ENCODE assay signal across 1 cellular context in genomic region chr1:112337028-112337531, GRCh38.
A peak's percentile ranks its signal among the peaks of the same experiment; 100 is the strongest.
TF ChIP-seq lines count a peak whose summit lies in the region.

No MANE protein-coding gene starts in this region.

TF ChIP-seq in K562, 482 proteins besides CTCF, POLR2A, EP300 and RAD21 (continued from another document and continues in another):
- TF ChIP-seq CTCFL (IDR thresholded peaks at IDR 0.05; ENCODE audit: borderline replicate concordance, insufficient read depth, low read depth, low read length, poor library complexity, severe bottlenecking) (peak; percentile 76), HNRNPLL (IDR thresholded peaks at IDR 0.05; ENCODE audit: low read depth, low read length, poor library complexity, severe bottlenecking) (no peak), MAZ (CRISPR knock-in tag; conservative IDR thresholded peaks at IDR 0.05 in 1 of 2, IDR thresholded peaks at IDR 0.05 in 1 of 2) (peak; percentile 39 to 59; a peak in 3 of 4 replicates), PTRF (tag; IDR thresholded peaks at IDR 0.05) (no peak), MECOM (CRISPR knock-in tag; IDR thresholded peaks at IDR 0.05) (no peak), FOXA1 (IDR thresholded peaks at IDR 0.05; ENCODE audit: borderline replicate concordance) (no peak), ZEB2 (IDR thresholded peaks at IDR 0.05) (no peak), CUX1 (CRISPR knock-in tag; IDR thresholded peaks at IDR 0.05) (no peak), L3MBTL2 (IDR thresholded peaks at IDR 0.05) (peak; percentile 23; the same call in 1 of the 2 replicates), NKRF (IDR thresholded peaks at IDR 0.05; ENCODE audit: borderline replicate concordance) (no peak), HSF4 (CRISPR knock-in tag; IDR thresholded peaks at IDR 0.05; ENCODE audit: borderline replicate concordance) (no peak), MTA3 (IDR thresholded peaks at IDR 0.05; ENCODE audit: borderline replicate concordance) (no peak; the same call in 1 of the 2 replicates), ETV1 (tag; conservative IDR thresholded peaks at IDR 0.05; ENCODE audit: low read depth) (peak; percentile 57), RUNX1 (IDR thresholded peaks at IDR 0.05; ENCODE audit: low read depth) (no peak), CHD2 (IDR thresholded peaks at IDR 0.05; ENCODE audit: low read depth, low read length) (no peak), CC2D1A (IDR thresholded peaks at IDR 0.05) (peak; percentile 66; the same call in 1 of the 2 replicates), CREBBP (IDR thresholded peaks at IDR 0.05; ENCODE audit: low read depth, low read length) (no peak), FOXK1 (CRISPR knock-in tag; IDR thresholded peaks at IDR 0.05; ENCODE audit: borderline replicate concordance) (no peak), PPARD (CRISPR knock-in tag; IDR thresholded peaks at IDR 0.05) (no peak), ZBTB8A (IDR thresholded peaks at IDR 0.05; ENCODE audit: partially characterized antibody) (no peak), POLR2AphosphoS2 (IDR thresholded peaks at IDR 0.05; ENCODE audit: low read length) (no peak), ATF1 (CRISPR knock-in tag; IDR thresholded peaks at IDR 0.05) (no peak), ATF1 (tag; IDR thresholded peaks at IDR 0.05) (0 out of 2 replicates have a peak, but pooled peaks have one; percentile 11), ARNT (IDR thresholded peaks at IDR 0.05) (no peak), SMC3 (conservative IDR thresholded peaks at IDR 0.05; ENCODE audit: insufficient read depth, low read depth, low read length) (peak; percentile 64), SREBF2 (CRISPR knock-in tag; IDR thresholded peaks at IDR 0.05) (no peak), RHOXF2B (CRISPR knock-in tag; conservative IDR thresholded peaks at IDR 0.05) (no peak), PHF20 (IDR thresholded peaks at IDR 0.05; ENCODE audit: partially characterized antibody) (no peak), ZNF79 (CRISPR knock-in tag; IDR thresholded peaks at IDR 0.05; ENCODE audit: low read depth) (no peak), PYGO2 (tag; IDR thresholded peaks at IDR 0.05) (no peak), NFIX (CRISPR knock-in tag; IDR thresholded peaks at IDR 0.05; ENCODE audit: low read depth) (no peak), HNRNPL (IDR thresholded peaks at IDR 0.05; ENCODE audit: low read depth, low read length) (no peak)
- TF ChIP-seq, protein P1, sequence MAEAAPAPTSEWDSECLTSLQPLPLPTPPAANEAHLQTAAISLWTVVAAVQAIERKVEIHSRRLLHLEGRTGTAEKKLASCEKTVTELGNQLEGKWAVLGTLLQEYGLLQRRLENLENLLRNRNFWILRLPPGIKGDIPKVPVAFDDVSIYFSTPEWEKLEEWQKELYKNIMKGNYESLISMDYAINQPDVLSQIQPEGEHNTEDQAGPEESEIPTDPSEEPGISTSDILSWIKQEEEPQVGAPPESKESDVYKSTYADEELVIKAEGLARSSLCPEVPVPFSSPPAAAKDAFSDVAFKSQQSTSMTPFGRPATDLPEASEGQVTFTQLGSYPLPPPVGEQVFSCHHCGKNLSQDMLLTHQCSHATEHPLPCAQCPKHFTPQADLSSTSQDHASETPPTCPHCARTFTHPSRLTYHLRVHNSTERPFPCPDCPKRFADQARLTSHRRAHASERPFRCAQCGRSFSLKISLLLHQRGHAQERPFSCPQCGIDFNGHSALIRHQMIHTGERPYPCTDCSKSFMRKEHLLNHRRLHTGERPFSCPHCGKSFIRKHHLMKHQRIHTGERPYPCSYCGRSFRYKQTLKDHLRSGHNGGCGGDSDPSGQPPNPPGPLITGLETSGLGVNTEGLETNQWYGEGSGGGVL (CRISPR knock-in tag; IDR thresholded peaks at IDR 0.05): no peak
- TF ChIP-seq, protein P2, sequence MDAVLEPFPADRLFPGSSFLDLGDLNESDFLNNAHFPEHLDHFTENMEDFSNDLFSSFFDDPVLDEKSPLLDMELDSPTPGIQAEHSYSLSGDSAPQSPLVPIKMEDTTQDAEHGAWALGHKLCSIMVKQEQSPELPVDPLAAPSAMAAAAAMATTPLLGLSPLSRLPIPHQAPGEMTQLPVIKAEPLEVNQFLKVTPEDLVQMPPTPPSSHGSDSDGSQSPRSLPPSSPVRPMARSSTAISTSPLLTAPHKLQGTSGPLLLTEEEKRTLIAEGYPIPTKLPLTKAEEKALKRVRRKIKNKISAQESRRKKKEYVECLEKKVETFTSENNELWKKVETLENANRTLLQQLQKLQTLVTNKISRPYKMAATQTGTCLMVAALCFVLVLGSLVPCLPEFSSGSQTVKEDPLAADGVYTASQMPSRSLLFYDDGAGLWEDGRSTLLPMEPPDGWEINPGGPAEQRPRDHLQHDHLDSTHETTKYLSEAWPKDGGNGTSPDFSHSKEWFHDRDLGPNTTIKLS (IDR thresholded peaks at IDR 0.05; ENCODE audit: borderline replicate concordance, low read depth): peak; percentile 41; the same call in 1 of the 2 replicates
- TF ChIP-seq, protein P3, sequence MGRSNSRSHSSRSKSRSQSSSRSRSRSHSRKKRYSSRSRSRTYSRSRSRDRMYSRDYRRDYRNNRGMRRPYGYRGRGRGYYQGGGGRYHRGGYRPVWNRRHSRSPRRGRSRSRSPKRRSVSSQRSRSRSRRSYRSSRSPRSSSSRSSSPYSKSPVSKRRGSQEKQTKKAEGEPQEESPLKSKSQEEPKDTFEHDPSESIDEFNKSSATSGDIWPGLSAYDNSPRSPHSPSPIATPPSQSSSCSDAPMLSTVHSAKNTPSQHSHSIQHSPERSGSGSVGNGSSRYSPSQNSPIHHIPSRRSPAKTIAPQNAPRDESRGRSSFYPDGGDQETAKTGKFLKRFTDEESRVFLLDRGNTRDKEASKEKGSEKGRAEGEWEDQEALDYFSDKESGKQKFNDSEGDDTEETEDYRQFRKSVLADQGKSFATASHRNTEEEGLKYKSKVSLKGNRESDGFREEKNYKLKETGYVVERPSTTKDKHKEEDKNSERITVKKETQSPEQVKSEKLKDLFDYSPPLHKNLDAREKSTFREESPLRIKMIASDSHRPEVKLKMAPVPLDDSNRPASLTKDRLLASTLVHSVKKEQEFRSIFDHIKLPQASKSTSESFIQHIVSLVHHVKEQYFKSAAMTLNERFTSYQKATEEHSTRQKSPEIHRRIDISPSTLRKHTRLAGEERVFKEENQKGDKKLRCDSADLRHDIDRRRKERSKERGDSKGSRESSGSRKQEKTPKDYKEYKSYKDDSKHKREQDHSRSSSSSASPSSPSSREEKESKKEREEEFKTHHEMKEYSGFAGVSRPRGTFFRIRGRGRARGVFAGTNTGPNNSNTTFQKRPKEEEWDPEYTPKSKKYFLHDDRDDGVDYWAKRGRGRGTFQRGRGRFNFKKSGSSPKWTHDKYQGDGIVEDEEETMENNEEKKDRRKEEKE (IDR thresholded peaks at IDR 0.05; ENCODE audit: borderline replicate concordance in 1 of 2, control insufficient read depth in 1 of 2, low read depth in 2 of 2, low read length in 1 of 2): no peak
- TF ChIP-seq, protein P4, sequence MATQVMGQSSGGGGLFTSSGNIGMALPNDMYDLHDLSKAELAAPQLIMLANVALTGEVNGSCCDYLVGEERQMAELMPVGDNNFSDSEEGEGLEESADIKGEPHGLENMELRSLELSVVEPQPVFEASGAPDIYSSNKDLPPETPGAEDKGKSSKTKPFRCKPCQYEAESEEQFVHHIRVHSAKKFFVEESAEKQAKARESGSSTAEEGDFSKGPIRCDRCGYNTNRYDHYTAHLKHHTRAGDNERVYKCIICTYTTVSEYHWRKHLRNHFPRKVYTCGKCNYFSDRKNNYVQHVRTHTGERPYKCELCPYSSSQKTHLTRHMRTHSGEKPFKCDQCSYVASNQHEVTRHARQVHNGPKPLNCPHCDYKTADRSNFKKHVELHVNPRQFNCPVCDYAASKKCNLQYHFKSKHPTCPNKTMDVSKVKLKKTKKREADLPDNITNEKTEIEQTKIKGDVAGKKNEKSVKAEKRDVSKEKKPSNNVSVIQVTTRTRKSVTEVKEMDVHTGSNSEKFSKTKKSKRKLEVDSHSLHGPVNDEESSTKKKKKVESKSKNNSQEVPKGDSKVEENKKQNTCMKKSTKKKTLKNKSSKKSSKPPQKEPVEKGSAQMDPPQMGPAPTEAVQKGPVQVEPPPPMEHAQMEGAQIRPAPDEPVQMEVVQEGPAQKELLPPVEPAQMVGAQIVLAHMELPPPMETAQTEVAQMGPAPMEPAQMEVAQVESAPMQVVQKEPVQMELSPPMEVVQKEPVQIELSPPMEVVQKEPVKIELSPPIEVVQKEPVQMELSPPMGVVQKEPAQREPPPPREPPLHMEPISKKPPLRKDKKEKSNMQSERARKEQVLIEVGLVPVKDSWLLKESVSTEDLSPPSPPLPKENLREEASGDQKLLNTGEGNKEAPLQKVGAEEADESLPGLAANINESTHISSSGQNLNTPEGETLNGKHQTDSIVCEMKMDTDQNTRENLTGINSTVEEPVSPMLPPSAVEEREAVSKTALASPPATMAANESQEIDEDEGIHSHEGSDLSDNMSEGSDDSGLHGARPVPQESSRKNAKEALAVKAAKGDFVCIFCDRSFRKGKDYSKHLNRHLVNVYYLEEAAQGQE (CRISPR knock-in tag; IDR thresholded peaks at IDR 0.05; ENCODE audit: low read depth): peak; percentile 86
- TF ChIP-seq, protein P5, sequence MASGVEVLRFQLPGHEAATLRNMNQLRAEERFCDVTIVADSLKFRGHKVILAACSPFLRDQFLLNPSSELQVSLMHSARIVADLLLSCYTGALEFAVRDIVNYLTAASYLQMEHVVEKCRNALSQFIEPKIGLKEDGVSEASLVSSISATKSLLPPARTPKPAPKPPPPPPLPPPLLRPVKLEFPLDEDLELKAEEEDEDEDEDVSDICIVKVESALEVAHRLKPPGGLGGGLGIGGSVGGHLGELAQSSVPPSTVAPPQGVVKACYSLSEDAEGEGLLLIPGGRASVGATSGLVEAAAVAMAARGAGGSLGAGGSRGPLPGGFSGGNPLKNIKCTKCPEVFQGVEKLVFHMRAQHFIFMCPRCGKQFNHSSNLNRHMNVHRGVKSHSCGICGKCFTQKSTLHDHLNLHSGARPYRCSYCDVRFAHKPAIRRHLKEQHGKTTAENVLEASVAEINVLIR (CRISPR knock-in tag; IDR thresholded peaks at IDR 0.05): no peak
